Comparison of ENCODE assay signal across 13 cellular contexts in the genomic region with DNA sequence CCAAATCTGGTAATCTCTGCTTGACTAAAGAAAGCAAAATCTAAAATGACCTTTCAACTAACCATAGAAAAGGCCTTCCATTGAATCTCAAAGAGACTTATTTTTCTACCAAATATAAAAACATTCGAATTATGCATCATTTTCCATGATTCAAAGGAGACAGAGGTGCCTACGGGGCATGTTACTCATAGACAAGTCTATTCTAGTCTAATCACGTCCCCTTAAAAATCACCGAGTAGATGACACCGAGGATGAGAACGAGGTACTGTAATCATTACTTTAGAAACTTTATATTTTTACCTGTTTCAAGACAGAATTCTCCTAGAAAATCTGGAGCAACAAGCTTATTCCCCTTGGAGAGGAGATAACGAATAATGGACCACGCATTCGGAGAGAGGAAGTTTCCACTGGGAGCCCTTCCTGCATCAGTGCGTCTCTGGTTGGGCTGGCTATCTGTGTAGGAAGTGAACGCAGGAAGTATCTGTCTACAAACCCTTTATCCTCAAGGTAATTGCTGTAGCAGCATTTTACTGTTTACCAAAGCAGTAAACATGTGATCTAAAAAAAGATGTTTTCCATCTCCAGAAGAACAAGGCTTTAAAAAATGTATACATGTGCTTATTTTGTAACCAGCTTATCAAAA. TPM values are rescaled to one million over a fixed set of nuclear protein-coding genes. Genes with fewer than 3 reads are reported as not detected.
A peak's percentile ranks its signal among the peaks of the same experiment; 100 is the strongest.
DNase-seq lines count a peak whose midpoint lies in the region; ATAC-seq and TF ChIP-seq lines count a peak whose summit lies in the region.
"Had no signal": no experiment of that assay in that cellular context is flagged by ENCODE, and none has a peak within 500 bp of the region (broad histone marks: within the 10 kb centered on the region; RNA-seq: fewer than 3 reads in every experiment).

No MANE protein-coding gene starts in this region.

- H3F3A ChIP-seq in GM23338 (replicated peaks; ENCODE audit: low read depth) = no peaks in the 10 kb centered on the region

- H3K4me1 ChIP-seq in GM23338 (ENCODE audit: insufficient read depth) (peaks cover 23% of the 10 kb centered on the region), Panc1 (ENCODE audit: control insufficient read depth, insufficient read depth, low read length) (0 out of 2 replicates have a peak, but pooled peaks cover 4% of the 10 kb centered on the region)
- H3K4me1 ChIP-seq in naive thymus-derived CD4-positive, alpha-beta T cell (ENCODE audit: control insufficient read depth in 2 of 2, insufficient read depth in 2 of 2, low read length in 2 of 2) = no peaks in the 10 kb centered on the region

- H2AFZ ChIP-seq in GM23338 = no peak overlapping the region

- no peaks in the 10 kb centered on the region for H3K9me3 ChIP-seq in Panc1 (ENCODE audit: control insufficient read depth, insufficient read depth, low read depth, low read length)
- H3K9me3 ChIP-seq in naive thymus-derived CD4-positive, alpha-beta T cell (ENCODE audit: control insufficient read depth in 2 of 3, low read length in 3 of 3) = no peaks in the 10 kb centered on the region

- POLR2A ChIA-PET in Panc1 (lab: Charles Lee) = no interaction called here
- POLR2A ChIA-PET in naive thymus-derived CD4-positive, alpha-beta T cell (lab: Charles Lee) = no interaction called here
- POLR2A ChIA-PET in activated CD4-positive, alpha-beta T cell treated with anti-CD3 and anti-CD28 coated beads for 36 hours (lab: Charles Lee) = no interaction called here

- TF ChIP-seq CTCF in GM23338 (conservative IDR thresholded peaks at IDR 0.05; ENCODE audit: low read depth in 2 of 2) = no peak
- no peak for TF ChIP-seq CTCF in Panc1 (IDR thresholded peaks at IDR 0.05)
- no peak for TF ChIP-seq CTCF in endothelial cell (IDR thresholded peaks at IDR 0.05; ENCODE audit: unreplicated experiment)

- H3K27me3 Mint-ChIP-seq in GM23338 (ENCODE audit: insufficient read depth, low read depth, poor library complexity) (peaks cover 2% of the 10 kb centered on the region), endothelial cell (ENCODE audit: unreplicated experiment) (peaks cover 9% of the 10 kb centered on the region)
- peaks cover 42 to 57% (median 49%) of the 10 kb centered on the region in 5 donors for H3K27me3 Mint-ChIP-seq in naive thymus-derived CD4-positive, alpha-beta T cell
- H3K27me3 Mint-ChIP-seq in activated CD4-positive, alpha-beta T cell treated with anti-CD3 and anti-CD28 coated beads for 36 hours = peaks cover 15% of the 10 kb centered on the region

- H3K4me1 Mint-ChIP-seq in GM23338 (peaks cover 55% of the 10 kb centered on the region), endothelial cell (ENCODE audit: unreplicated experiment) (peaks cover 78% of the 10 kb centered on the region)
- H3K4me1 Mint-ChIP-seq in naive thymus-derived CD4-positive, alpha-beta T cell = peaks cover 0 to 4% (median 0%) of the 10 kb centered on the region in 7 donors
- no peaks in the 10 kb centered on the region for H3K4me1 Mint-ChIP-seq in activated CD4-positive, alpha-beta T cell treated with anti-CD3 and anti-CD28 coated beads for 36 hours
- H3K4me1 Mint-ChIP-seq: activated naive CD4-positive, alpha-beta T cell treated with anti-CD3 and anti-CD28 coated beads, Interleukin-2, amount 50 U/mL, for 24 hours had no signal

- BruUV-seq in Panc1 (replicated peaks; lab: Mats Ljungman, UMichigan) = no TSS peak

- in situ Hi-C loops in Panc1 (cut with HindIII; ENCODE audit: low pct_unique_long_range_greater_than_20kb, low sequenced_read_pairs) = no loop called here

- H3K4me3 ChIP-seq in GM23338 (no peak overlapping the region), Panc1 (ENCODE audit: low read depth in 2 of 2, low read length in 2 of 2) (no peak overlapping the region)
- no peak overlapping the region for H3K4me3 ChIP-seq in naive thymus-derived CD4-positive, alpha-beta T cell (ENCODE audit: low read length)

- no peak overlapping the region for H3K4me3 Mint-ChIP-seq in GM23338
- H3K4me3 Mint-ChIP-seq in endothelial cell (ENCODE audit: unreplicated experiment) = peak overlapping the region; percentile 75
- no peak overlapping the region for H3K4me3 Mint-ChIP-seq in naive thymus-derived CD4-positive, alpha-beta T cell
- H3K4me3 Mint-ChIP-seq in activated CD4-positive, alpha-beta T cell treated with anti-CD3 and anti-CD28 coated beads for 36 hours = no peak overlapping the region
- H3K4me3 Mint-ChIP-seq: activated naive CD4-positive, alpha-beta T cell treated with anti-CD3 and anti-CD28 coated beads, Interleukin-2, amount 50 U/mL, for 24 hours had no signal

- no peak overlapping the region for H3K4me2 ChIP-seq in GM23338

- H3K27ac ChIP-seq in GM23338 (ENCODE audit: low read depth) (peak overlapping the region; percentile 79), Panc1 (ENCODE audit: low read length) (peak overlapping the region; percentile 51)
- H3K27ac ChIP-seq in naive thymus-derived CD4-positive, alpha-beta T cell (ENCODE audit: low read depth, low read length) = no peak overlapping the region

- ATAC-seq in GM23338 (no peak), Panc1 (no peak; the same call in 1 of the 2 replicates), GM18498 (IDR thresholded peaks at IDR 0.05; ENCODE audit: unreplicated experiment) (no peak), HG03432 (IDR thresholded peaks at IDR 0.05; ENCODE audit: unreplicated experiment) (no peak)
- peak; percentile 29 for ATAC-seq in naive thymus-derived CD4-positive, alpha-beta T cell
- ATAC-seq in activated CD4-positive, alpha-beta T cell treated with anti-CD3 and anti-CD28 coated beads for 36 hours = no peak

- intact Hi-C loops in Panc1 (cut with micrococcal nuclease; ENCODE audit: unreplicated experiment) = no loop called here
- intact Hi-C loops in naive thymus-derived CD4-positive, alpha-beta T cell (cut with micrococcal nuclease) = no loop called here
- intact Hi-C loops in activated CD4-positive, alpha-beta T cell treated with anti-CD3 and anti-CD28 coated beads for 36 hours (cut with DNase I, micrococcal nuclease) = no loop called here

- H3K27me3 ChIP-seq in GM23338 (ENCODE audit: insufficient read depth) (no peaks in the 10 kb centered on the region), Panc1 (ENCODE audit: control insufficient read depth, insufficient read depth, low read length) (no peaks in the 10 kb centered on the region)
- no peaks in the 10 kb centered on the region for H3K27me3 ChIP-seq in naive thymus-derived CD4-positive, alpha-beta T cell (ENCODE audit: control insufficient read depth in 2 of 2, insufficient read depth in 2 of 2, low read length in 2 of 2)

- H3K9me2 ChIP-seq in GM23338 (ENCODE audit: insufficient read depth) = no peaks in the 10 kb centered on the region

- H3K36me3 ChIP-seq in GM23338 (ENCODE audit: insufficient read depth) (no peaks in the 10 kb centered on the region), Panc1 (ENCODE audit: control insufficient read depth, insufficient read depth, low read length) (no peaks in the 10 kb centered on the region)
- no peaks in the 10 kb centered on the region for H3K36me3 ChIP-seq in naive thymus-derived CD4-positive, alpha-beta T cell (ENCODE audit: control insufficient read depth in 2 of 3, insufficient read depth in 3 of 3, low read length in 3 of 3)

- no peaks in the 10 kb centered on the region for H3K79me2 ChIP-seq in GM23338 (replicated peaks; ENCODE audit: insufficient read depth)

- DNase-seq in GM23338 (ENCODE audit: low spot score) (no peak), Panc1 (ENCODE audit: low read depth, low spot score) (no peak), endothelial cell (ENCODE audit: low spot score) (no peak)
- no peak for DNase-seq in naive thymus-derived CD4-positive, alpha-beta T cell
- DNase-seq in activated naive CD4-positive, alpha-beta T cell (lab: John Stamatoyannopoulos, UW) = no peak
- no peak for DNase-seq in activated CD4-positive, alpha-beta T cell treated with anti-CD3 and anti-CD28 coated beads for 36 hours
- DNase-seq: central memory CD4-positive, alpha-beta T cell; EL; right cardiac atrium; T1000 had no signal

- no peaks in the 10 kb centered on the region for H3K9me3 Mint-ChIP-seq in GM23338
- no peaks in the 10 kb centered on the region for H3K9me3 Mint-ChIP-seq in endothelial cell (ENCODE audit: unreplicated experiment)
- peaks cover 0 to 1% (median 0%) of the 10 kb centered on the region in 11 donors for H3K9me3 Mint-ChIP-seq in naive thymus-derived CD4-positive, alpha-beta T cell
- H3K9me3 Mint-ChIP-seq in activated CD4-positive, alpha-beta T cell treated with anti-CD3 and anti-CD28 coated beads for 36 hours (ENCODE audit: low read depth) = no peaks in the 10 kb centered on the region
- H3K9me3 Mint-ChIP-seq: activated naive CD4-positive, alpha-beta T cell treated with anti-CD3 and anti-CD28 coated beads, Interleukin-2, amount 50 U/mL, for 24 hours had no signal

- H3K36me3 Mint-ChIP-seq in GM23338 (ENCODE audit: low read depth) (no peaks in the 10 kb centered on the region), endothelial cell (ENCODE audit: low read depth, unreplicated experiment) (peaks cover 31% of the 10 kb centered on the region)
- peaks cover 0 to 4% (median 0%) of the 10 kb centered on the region in 5 donors for H3K36me3 Mint-ChIP-seq in naive thymus-derived CD4-positive, alpha-beta T cell
- no peaks in the 10 kb centered on the region for H3K36me3 Mint-ChIP-seq in activated CD4-positive, alpha-beta T cell treated with anti-CD3 and anti-CD28 coated beads for 36 hours (ENCODE audit: low read depth)
- H3K36me3 Mint-ChIP-seq: activated naive CD4-positive, alpha-beta T cell treated with anti-CD3 and anti-CD28 coated beads, Interleukin-2, amount 50 U/mL, for 24 hours had no signal

- H4K20me1 ChIP-seq in GM23338 (replicated peaks; ENCODE audit: insufficient read depth) = no peaks in the 10 kb centered on the region

- H3K27ac Mint-ChIP-seq in GM23338 (peak overlapping the region; percentile 94), endothelial cell (ENCODE audit: unreplicated experiment) (peak overlapping the region; percentile 99)
- no peak overlapping the region for H3K27ac Mint-ChIP-seq in naive thymus-derived CD4-positive, alpha-beta T cell
- H3K27ac Mint-ChIP-seq in activated CD4-positive, alpha-beta T cell treated with anti-CD3 and anti-CD28 coated beads for 36 hours = no peak overlapping the region
- H3K27ac Mint-ChIP-seq: activated naive CD4-positive, alpha-beta T cell treated with anti-CD3 and anti-CD28 coated beads, Interleukin-2, amount 50 U/mL, for 24 hours had no signal

- CTCF ChIA-PET in Panc1 (lab: Charles Lee) = interaction anchor here (0.6 kb wide), 1 partner anchor 16 kb away, joined by 3 read pairs; no protein-coding TSS in a partner anchor
- CTCF ChIA-PET in naive thymus-derived CD4-positive, alpha-beta T cell (lab: Charles Lee) = no interaction called here
- CTCF ChIA-PET in activated CD4-positive, alpha-beta T cell treated with anti-CD3 and anti-CD28 coated beads for 36 hours (lab: Charles Lee) = no interaction called here

RNA-seq across cellular contexts. Expression of a gene that starts 9.5 kb away (rescaled TPM):
- total RNA-seq in GM23338 (2014; rRNA removed; shearing (Covaris generic)) = 0.14 and 1.0 TPM in 2 replicates
- 0.44 and 0.47 TPM in 2 replicates for polyA plus RNA-seq in GM23338 (2016; fragmentation: Nextera tagmentation; extraction: Ambion mirVana)
- 0.49 TPM for total RNA-seq in Panc1 (2021; ENCODE audit: unreplicated experiment)
- 0.47 TPM for polyA plus RNA-seq in Panc1 (2012; ENCODE audit: insufficient read length)
- 133 TPM for total RNA-seq in endothelial cell (ENCODE audit: unreplicated experiment)
- total RNA-seq in naive thymus-derived CD4-positive, alpha-beta T cell = 1 to 10 TPM in 1 of 5 experiments, under 1 TPM in 1, not detected in 3; 0.24 to 1.3 TPM
- not detected for polyA plus RNA-seq in naive thymus-derived CD4-positive, alpha-beta T cell
- under 1 TPM in 1 of 2 experiments, not detected in 1; 0.07 TPM for total RNA-seq in activated CD4-positive, alpha-beta T cell treated with anti-CD3 and anti-CD28 coated beads for 36 hours

Comparison
In these comparisons a context has a peak if more than half of its experiments do, and no peak if none do; other contexts are left out.
1. H3K27ac Mint-ChIP-seq: peak in GM23338 (single experiment) and endothelial cell (single experiment); none in naive thymus-derived CD4-positive, alpha-beta T cell (0 of 9) and activated CD4-positive, alpha-beta T cell treated with anti-CD3 and anti-CD28 coated beads for 36 hours (single experiment).
2. RNA of a gene that starts 9.5 kb away (total RNA-seq): 133 TPM in endothelial cell (single experiment); 0.49 TPM in Panc1 (single experiment), 0.14 to 1.0 TPM in GM23338, 0.07 TPM in activated CD4-positive, alpha-beta T cell treated with anti-CD3 and anti-CD28 coated beads for 36 hours and 0.24 to 1.3 TPM in naive thymus-derived CD4-positive, alpha-beta T cell; every median in the first group is over 10 times any median in the second.